Comparison of ENCODE assay signal across 8 cellular contexts in genomic region chr22:31750365-31751284, GRCh38. TPM values are rescaled to one million over a fixed set of nuclear protein-coding genes. Genes with fewer than 3 reads are reported as not detected.
A peak's percentile ranks its signal among the peaks of the same experiment; 100 is the strongest.
DNase-seq lines count a peak whose midpoint lies in the region; ATAC-seq and TF ChIP-seq lines count a peak whose summit lies in the region.

No MANE protein-coding gene starts in this region.

- H3K27me3 ChIP-seq in DOHH2 (ENCODE audit: control insufficient read depth, low read length) (no peaks in the 10 kb centered on the region), SJCRH30 (no peaks in the 10 kb centered on the region), esophagus squamous epithelium (no peaks in the 10 kb centered on the region)

- in situ Hi-C loops in GM13977 (cut with MboI; ENCODE audit: low pct_unique_long_range_greater_than_20kb, low sequenced_read_pairs, unreplicated experiment), result no loop called here

- H3K4me1 ChIP-seq in DOHH2 (ENCODE audit: control insufficient read depth, low read length) (peaks cover 56% of the 10 kb centered on the region), SJCRH30 (peaks cover 14% of the 10 kb centered on the region; the same call in 1 of the 2 replicates), esophagus squamous epithelium (peaks cover 34 to 66% (median 37%) of the 10 kb centered on the region in 3 donors)

- intact Hi-C loops in esophagus squamous epithelium (cut with DNase I), result no loop called here

- H3K27ac ChIP-seq in DOHH2 (ENCODE audit: low read depth, low read length), result peak overlapping the region; percentile 56
- H3K27ac ChIP-seq in SJCRH30, result peak overlapping the region; percentile 74
- peak overlapping the region; percentile 92 to 95 (median 94) for H3K27ac ChIP-seq in esophagus squamous epithelium

- peak overlapping the region; percentile 77 for H3K4me2 ChIP-seq in DOHH2 (ENCODE audit: low read length)

- peaks cover 62% of the 10 kb centered on the region for H3K79me2 ChIP-seq in DOHH2 (ENCODE audit: control insufficient read depth, low read length)

- no peak for TF ChIP-seq CTCF in DOHH2 (IDR thresholded peaks at IDR 0.05; ENCODE audit: low read depth, low read length, poor library complexity, severe bottlenecking)
- no peak for TF ChIP-seq CTCF in esophagus squamous epithelium (IDR thresholded peaks at IDR 0.05)
- TF ChIP-seq CTCF in GM13977 (IDR thresholded peaks at IDR 0.05; ENCODE audit: extremely low read depth, insufficient read depth, missing control alignments), result no peak

- DNase-seq in SJCRH30 (no peak), esophagus squamous epithelium (lab: John Stamatoyannopoulos, UW) (no peak), retina (peak; percentile 4), GM13977 (ENCODE audit: low spot score) (no peak), AG08395 (ENCODE audit: low spot score) (no peak)

- 58 to 61% methylated on average over 15 to 16 of the region's 16 CpGs for WGBS in esophagus squamous epithelium, 2 donors

- TF ChIP-seq POLR2A in esophagus squamous epithelium (IDR thresholded peaks at IDR 0.05), result no peak

- H3K4me3 ChIP-seq in DOHH2 (ENCODE audit: low read length), result peak overlapping the region; percentile 80
- peak overlapping the region; percentile 86 for H3K4me3 ChIP-seq in SJCRH30
- H3K4me3 ChIP-seq in esophagus squamous epithelium, result peak overlapping the region; percentile 64 to 96 (median 88)

- ATAC-seq in GM21381 (IDR thresholded peaks at IDR 0.05; ENCODE audit: unreplicated experiment), result no peak
- ATAC-seq in GM21390 (IDR thresholded peaks at IDR 0.05; ENCODE audit: unreplicated experiment), result no peak

- no peaks in the 10 kb centered on the region for H3K9me2 ChIP-seq in DOHH2 (replicated peaks; ENCODE audit: control insufficient read depth, low read length)

- H3K9me3 ChIP-seq in DOHH2 (ENCODE audit: control insufficient read depth, insufficient read depth, low read length), result no peaks in the 10 kb centered on the region
- H3K9me3 ChIP-seq in SJCRH30 (replicated peaks), result no peaks in the 10 kb centered on the region
- H3K9me3 ChIP-seq in esophagus squamous epithelium, result no peaks in the 10 kb centered on the region

- peaks cover 16% of the 10 kb centered on the region for H3F3A ChIP-seq in DOHH2 (ENCODE audit: control insufficient read depth, insufficient read depth)

- no peaks in the 10 kb centered on the region for H4K20me1 ChIP-seq in DOHH2 (ENCODE audit: control insufficient read depth, insufficient read depth, low read depth, low read length)

- H3K36me3 ChIP-seq in DOHH2 (ENCODE audit: control insufficient read depth, low read length), result peaks cover 35% of the 10 kb centered on the region
- peaks cover 2% of the 10 kb centered on the region; the same call in 1 of the 2 replicates for H3K36me3 ChIP-seq in SJCRH30
- H3K36me3 ChIP-seq in esophagus squamous epithelium, result peaks cover 0 to 14% (median 0%) of the 10 kb centered on the region in 3 donors

RNA-seq across cellular contexts. Expression of gene PRR14L, which starts 0.7 kb away (rescaled TPM):
- total RNA-seq in SJCRH30 (2014; rRNA removed; shearing (Covaris generic)), result 22.0 and 23.7 TPM in 2 replicates
- total RNA-seq in esophagus squamous epithelium, result 10 to 100 TPM; 17.2 to 30.5 (median 25.7) TPM

RNA-seq across cellular contexts. Expression of gene DEPDC5, which starts 3.2 kb away (rescaled TPM):
- 15.6 and 16.7 TPM in 2 replicates for total RNA-seq in SJCRH30 (2014; rRNA removed; shearing (Covaris generic))
- 10 to 100 TPM in 3 of 4 donors, 1 to 10 TPM in 1; 9.0 to 22.5 (median 15.0) TPM for total RNA-seq in esophagus squamous epithelium
